In genomic region chr11:65501005-65501529, GRCh38 we compare ENCODE assay signal across 8 cellular contexts. TPM values are rescaled to one million over a fixed set of nuclear protein-coding genes. Genes with fewer than 3 reads are reported as not detected.
DNase-seq lines count a peak whose midpoint lies in the region; ATAC-seq and TF ChIP-seq lines count a peak whose summit lies in the region.

No MANE protein-coding gene starts in this region.

- POLR2A ChIA-PET in Panc1 (lab: Charles Lee) = interaction anchor here (0.6 to 15.9 kb wide), 13 partner anchors 9 to 85 kb away, joined by 3 to 818 read pairs (median 14); partner anchors contain the start of gene NEAT1

- H3K79me2 ChIP-seq in fibroblast of lung (ENCODE audit: control insufficient read depth, insufficient read depth, low read length) = peaks cover 92% of the 10 kb centered on the region

- no peak for TF ChIP-seq CTCF in GM12864 (IDR thresholded peaks at IDR 0.05; ENCODE audit: low read depth, low read length, missing control alignments)
- TF ChIP-seq CTCF in Panc1 (IDR thresholded peaks at IDR 0.05) = no peak
- TF ChIP-seq CTCF in fibroblast of lung (conservative IDR thresholded peaks at IDR 0.05 in 1 of 2, IDR thresholded peaks at IDR 0.05 in 1 of 2; ENCODE audit: low read depth in 1 of 2, low read length in 2 of 2) = no peak

- intact Hi-C loops in Panc1 (cut with micrococcal nuclease; ENCODE audit: unreplicated experiment) = no loop called here

- no peak overlapping the region for H3K4me2 ChIP-seq in fibroblast of lung (ENCODE audit: extremely low read depth, insufficient read depth, low read length)

- DNase-seq in GM12864 (ENCODE audit: low read depth) = no peak
- no peak for DNase-seq in Panc1 (ENCODE audit: low read depth, low spot score)
- no peak for DNase-seq in fibroblast of lung (ENCODE audit: low read depth in 2 of 2)
- no peak for DNase-seq in skeletal muscle cell (ENCODE audit: low read depth)
- no peak for DNase-seq in HuH-7.5 (ENCODE audit: low spot score)
- DNase-seq in HT-29 (ENCODE audit: low spot score) = no peak
- DNase-seq in NCI-H345 treated with DMSO at 0.1 percent for 48 hours (lab: John Stamatoyannopoulos, UW; ENCODE audit: unreplicated experiment) = no peak
- no peak for DNase-seq in activated CD4-positive, CD25-positive, alpha-beta regulatory T cell treated with anti-CD3 and anti-CD28 coated beads, Interleukin-2, amount 50 U/mL, for 72 hours

- H4K20me1 ChIP-seq in fibroblast of lung (ENCODE audit: control insufficient read depth, extremely low read depth, insufficient read depth, low read length) = peaks cover 11% of the 10 kb centered on the region

- CTCF ChIA-PET in Panc1 (lab: Charles Lee) = no interaction called here

- peak overlapping the region; percentile 97 for H3K9ac ChIP-seq in fibroblast of lung (ENCODE audit: insufficient read depth, low read length)

- H2AFZ ChIP-seq in fibroblast of lung (ENCODE audit: low read length) = no peak overlapping the region

- H3K9me3 ChIP-seq in Panc1 (ENCODE audit: control insufficient read depth, insufficient read depth, low read depth, low read length) (no peaks in the 10 kb centered on the region), fibroblast of lung (ENCODE audit: control insufficient read depth, insufficient read depth, low read depth, low read length) (no peaks in the 10 kb centered on the region)

- peaks cover 66% of the 10 kb centered on the region for H3K36me3 ChIP-seq in Panc1 (ENCODE audit: control insufficient read depth, insufficient read depth, low read length)
- H3K36me3 ChIP-seq in fibroblast of lung (ENCODE audit: control insufficient read depth, insufficient read depth, low read length) = peaks cover 9% of the 10 kb centered on the region

- H3K27me3 ChIP-seq in Panc1 (ENCODE audit: control insufficient read depth, insufficient read depth, low read length) = no peaks in the 10 kb centered on the region
- no peaks in the 10 kb centered on the region for H3K27me3 ChIP-seq in fibroblast of lung (ENCODE audit: control insufficient read depth, insufficient read depth, low read length)

- H3K4me1 ChIP-seq in Panc1 (ENCODE audit: control insufficient read depth, insufficient read depth, low read length) (peaks cover 26% of the 10 kb centered on the region), fibroblast of lung (ENCODE audit: control insufficient read depth, extremely low read depth, insufficient read depth, low read length) (peaks cover 5% of the 10 kb centered on the region)

- H3K4me3 ChIP-seq in GM12864 (ENCODE audit: low read depth, low read length) (peak overlapping the region; percentile 71), Panc1 (ENCODE audit: low read depth in 2 of 2, low read length in 2 of 2) (peak overlapping the region; percentile 78 to 99), fibroblast of lung (replicated peaks in 1 of 4; ENCODE audit: control extremely low read depth in 1 of 4, insufficient read depth in 1 of 4, low read depth in 3 of 4, low read length in 4 of 4) (peak overlapping the region; percentile 72 to 98 (median 76)), skeletal muscle cell (ENCODE audit: low read depth, low read length) (peak overlapping the region; percentile 82)

- H3K27ac ChIP-seq in Panc1 (ENCODE audit: low read length) (peak overlapping the region; percentile 100), fibroblast of lung (ENCODE audit: insufficient read depth, low read length) (peak overlapping the region; percentile 100)

- BruUV-seq in Panc1 (replicated peaks; lab: Mats Ljungman, UMichigan) = no TSS peak

- in situ Hi-C loops in Panc1 (cut with HindIII; ENCODE audit: low pct_unique_long_range_greater_than_20kb, low sequenced_read_pairs) = no loop called here

- no peak for ATAC-seq in Panc1

RNA-seq across cellular contexts. Expression of gene MALAT1, which starts 2.2 kb away (rescaled TPM):
- total RNA-seq in Panc1 (2021; ENCODE audit: unreplicated experiment) (13,645 TPM), fibroblast of lung (14,068 and 21,991 TPM in 2 replicates)
- polyA plus RNA-seq in Panc1 (2012; ENCODE audit: insufficient read length) = 690 TPM
- polyA plus RNA-seq in fibroblast of lung = 482 and 583 TPM in 2 replicates
- polyA plus RNA-seq in fibroblast of lung (2012) = 274 and 335 TPM in 2 replicates
- 1,820 and 2,014 TPM in 2 replicates for polyA minus RNA-seq in fibroblast of lung (ENCODE audit: low replicate concordance)
- 1,827 and 2,040 TPM in 2 replicates for total RNA-seq in HT-29 (2014; rRNA removed; shearing (Covaris generic))

RNA-seq across cellular contexts. Expression of gene SCYL1, which starts 23.8 kb away (rescaled TPM):
- total RNA-seq in Panc1 (2021; ENCODE audit: unreplicated experiment) = 117 TPM
- 172 TPM for polyA plus RNA-seq in Panc1 (2012; ENCODE audit: insufficient read length)
- 73.2 and 84.6 TPM in 2 replicates for total RNA-seq in fibroblast of lung
- 58.2 and 62.3 TPM in 2 replicates for polyA plus RNA-seq in fibroblast of lung
- polyA plus RNA-seq in fibroblast of lung (2012) = 71.8 and 83.3 TPM in 2 replicates
- 160 and 182 TPM in 2 replicates for polyA minus RNA-seq in fibroblast of lung (ENCODE audit: low replicate concordance)
- 177 and 182 TPM in 2 replicates for total RNA-seq in HT-29 (2014; rRNA removed; shearing (Covaris generic))

RNA-seq across cellular contexts. Expression of gene LTBP3, which starts 57.1 kb away (rescaled TPM):
- total RNA-seq in Panc1 (2021; ENCODE audit: unreplicated experiment) (133 TPM), fibroblast of lung (37.3 and 39.0 TPM in 2 replicates)
- polyA plus RNA-seq in Panc1 (2012; ENCODE audit: insufficient read length) = 275 TPM
- polyA plus RNA-seq in fibroblast of lung = 40.4 and 47.2 TPM in 2 replicates
- polyA plus RNA-seq in fibroblast of lung (2012) = 65.8 and 68.7 TPM in 2 replicates
- 54.6 and 262 TPM in 2 replicates for polyA minus RNA-seq in fibroblast of lung (ENCODE audit: low replicate concordance)
- 146 and 164 TPM in 2 replicates for total RNA-seq in HT-29 (2014; rRNA removed; shearing (Covaris generic))
